ENCODE assay signal across 15 cellular contexts in genomic region chr3:155555479-155556065, GRCh38.
DNase-seq lines count a peak whose midpoint lies in the region; ATAC-seq and TF ChIP-seq lines count a peak whose summit lies in the region.
"Had no signal": no experiment of that assay in that cellular context is flagged by ENCODE, and none has a peak within 500 bp of the region (broad histone marks: within the 10 kb centered on the region; RNA-seq: fewer than 3 reads in every experiment).

No MANE protein-coding gene starts in this region.

- TF ChIP-seq POLR2A in stomach (IDR thresholded peaks at IDR 0.05), result no peak

- BruUV-seq in mammary epithelial cell (replicated peaks; lab: Mats Ljungman, UMichigan), result no TSS peak
- no TSS peak for BruUV-seq in MCF 10A (replicated peaks; lab: Mats Ljungman, UMichigan)

- H3K4me2 ChIP-seq in mammary epithelial cell (ENCODE audit: insufficient read depth, low read depth, low read length), result peak overlapping the region; percentile 59

- H3K4me3 ChIP-seq in mammary epithelial cell (replicated peaks in 1 of 3; ENCODE audit: insufficient read depth in 1 of 3, low read depth in 2 of 3, low read length in 3 of 3), result no peak overlapping the region
- H3K4me3 ChIP-seq in endocrine pancreas (ENCODE audit: control insufficient read depth, insufficient read depth, low read length), result peak overlapping the region; percentile 55
- no peak overlapping the region for H3K4me3 ChIP-seq in stomach
- H3K4me3 ChIP-seq: heart left ventricle, SJSA1 had no signal

- H3K79me2 ChIP-seq in mammary epithelial cell (ENCODE audit: insufficient read depth, low read length), result no peaks in the 10 kb centered on the region
- H3K79me2 ChIP-seq: parathyroid adenoma had no signal

- peak overlapping the region; percentile 64 for H2AFZ ChIP-seq in mammary epithelial cell (ENCODE audit: low read depth, low read length)
- H2AFZ ChIP-seq: parathyroid adenoma had no signal

- ATAC-seq in HG03066 (IDR thresholded peaks at IDR 0.05; ENCODE audit: low read depth, unreplicated experiment), result peak; percentile 3
- ATAC-seq: heart left ventricle had no signal

- H3K27ac ChIP-seq in mammary epithelial cell (ENCODE audit: insufficient read depth, low read depth, low read length) (no peak overlapping the region), stomach (peak overlapping the region in 4 of 5 donors; percentile 6 to 46 (median 24))
- H3K27ac ChIP-seq: heart left ventricle, parathyroid adenoma, SJSA1 had no signal

- H3K27me3 ChIP-seq in mammary epithelial cell (ENCODE audit: insufficient read depth, low read length) (no peaks in the 10 kb centered on the region), endocrine pancreas (ENCODE audit: control insufficient read depth, insufficient read depth, low read length) (no peaks in the 10 kb centered on the region), stomach (no peaks in the 10 kb centered on the region)
- H3K27me3 ChIP-seq: heart left ventricle, SJSA1 had no signal

- intact Hi-C loops in mammary epithelial cell (cut with micrococcal nuclease) (no loop called here), MCF 10A (cut with micrococcal nuclease) (no loop called here), stomach (cut with DNase I; ENCODE audit: low total_unique reads) (no loop called here)

- H3K9ac ChIP-seq in mammary epithelial cell (ENCODE audit: insufficient read depth, low read length), result no peak overlapping the region
- H3K9ac ChIP-seq in endocrine pancreas (ENCODE audit: control insufficient read depth, insufficient read depth, low read length), result no peak overlapping the region
- H3K9ac ChIP-seq: parathyroid adenoma had no signal

- no peak overlapping the region for H3K27ac Mint-ChIP-seq in MCF 10A (ENCODE audit: low read depth, unreplicated experiment)
- H3K27ac Mint-ChIP-seq: activated T-helper 17 cell treated with anti-CD3 and anti-CD28 coated beads, Interleukin-2, amount 50 U/mL, for 72 hours had no signal

- TF ChIP-seq CTCF in mammary epithelial cell (conservative IDR thresholded peaks at IDR 0.05 in 1 of 2, IDR thresholded peaks at IDR 0.05 in 1 of 2; ENCODE audit: extremely low read depth in 1 of 2, insufficient read depth in 1 of 2, low read depth in 1 of 2, low read length in 2 of 2) (no peak), MCF 10A (IDR thresholded peaks at IDR 0.05; ENCODE audit: unreplicated experiment) (no peak), stomach (IDR thresholded peaks at IDR 0.05) (no peak)

- DNase-seq in mammary epithelial cell (no peak), MCF 10A (ENCODE audit: unreplicated experiment) (no peak), stomach (no peak), hippocampal formation (lab: John Stamatoyannopoulos, UW) (no peak), DMS79 (lab: John Stamatoyannopoulos, UW) (no peak)
- DNase-seq in activated CD8-positive, alpha-beta memory T cell treated with anti-CD3 and anti-CD28 coated beads for 24 hours, result no peak
- DNase-seq: activated CD4-positive, CD25-positive, alpha-beta regulatory T cell; heart left ventricle; IMR-90; NCI-H1694 had no signal

- H3K9me3 ChIP-seq in mammary epithelial cell (replicated peaks; ENCODE audit: insufficient read depth, low read length) (no peaks in the 10 kb centered on the region), endocrine pancreas (ENCODE audit: control insufficient read depth, low read length) (no peaks in the 10 kb centered on the region), stomach (no peaks in the 10 kb centered on the region)
- H3K9me3 ChIP-seq: heart left ventricle, SJSA1 had no signal

- no peaks in the 10 kb centered on the region for H3K27me3 Mint-ChIP-seq in MCF 10A (ENCODE audit: insufficient read depth, unreplicated experiment)
- H3K27me3 Mint-ChIP-seq: activated T-helper 17 cell treated with anti-CD3 and anti-CD28 coated beads, Interleukin-2, amount 50 U/mL, for 72 hours had no signal

- CTCF ChIA-PET in mammary epithelial cell (lab: Charles Lee; ENCODE audit: low non-redundant PET) (no interaction called here), MCF 10A (lab: Yijun Ruan, JAX) (interaction anchor here (0.6 kb wide), 1 partner anchor 8 kb away, joined by 3 read pairs; no protein-coding TSS in a partner anchor)

- in situ Hi-C loops in mammary epithelial cell (cut with MboI; ENCODE audit: low sequenced_read_pairs in 2 of 2), result no loop called here

- POLR2A ChIA-PET in MCF 10A (lab: Yijun Ruan, JAX), result no interaction called here

- H3K36me3 Mint-ChIP-seq in MCF 10A (ENCODE audit: insufficient read depth, unreplicated experiment), result no peaks in the 10 kb centered on the region

- no peaks in the 10 kb centered on the region for H4K20me1 ChIP-seq in mammary epithelial cell (ENCODE audit: insufficient read depth, low read length)

- H3K36me3 ChIP-seq in mammary epithelial cell (ENCODE audit: insufficient read depth, low read length) (no peaks in the 10 kb centered on the region), endocrine pancreas (ENCODE audit: control insufficient read depth, insufficient read depth, low read length) (no peaks in the 10 kb centered on the region), stomach (peaks cover 0 to 7% (median 0%) of the 10 kb centered on the region in 4 donors)
- H3K36me3 ChIP-seq: heart left ventricle, SJSA1 had no signal

- no peak overlapping the region for H3K4me3 Mint-ChIP-seq in MCF 10A (ENCODE audit: unreplicated experiment)
- H3K4me3 Mint-ChIP-seq: activated T-helper 17 cell treated with anti-CD3 and anti-CD28 coated beads, Interleukin-2, amount 50 U/mL, for 72 hours had no signal

- dilution Hi-C loops in mammary epithelial cell (cut with HindIII; ENCODE audit: low sequenced_read_pairs), result no loop called here

- peaks cover 28% of the 10 kb centered on the region for H3K4me1 ChIP-seq in mammary epithelial cell (ENCODE audit: insufficient read depth, low read length)
- peaks cover 10% of the 10 kb centered on the region for H3K4me1 ChIP-seq in endocrine pancreas (ENCODE audit: control insufficient read depth, insufficient read depth, low read length)
- peaks cover 5 to 16% (median 12%) of the 10 kb centered on the region in 4 donors for H3K4me1 ChIP-seq in stomach
- H3K4me1 ChIP-seq: heart left ventricle, parathyroid adenoma had no signal

- H3K9me3 Mint-ChIP-seq in MCF 10A (ENCODE audit: unreplicated experiment), result no peaks in the 10 kb centered on the region
- H3K9me3 Mint-ChIP-seq: activated T-helper 17 cell treated with anti-CD3 and anti-CD28 coated beads, Interleukin-2, amount 50 U/mL, for 72 hours had no signal

- no peak for TF ChIP-seq EP300 in stomach (IDR thresholded peaks at IDR 0.05)

- H3K4me1 Mint-ChIP-seq in MCF 10A (ENCODE audit: insufficient read depth, unreplicated experiment), result no peaks in the 10 kb centered on the region
- H3K4me1 Mint-ChIP-seq: activated T-helper 17 cell treated with anti-CD3 and anti-CD28 coated beads, Interleukin-2, amount 50 U/mL, for 72 hours had no signal

- 91% methylated on average over 2 of the region's 2 CpGs for whole genome bisulfite sequencing in mammary epithelial cell (ENCODE audit: low coverage, missing lambda C conversion rate)
- 17 to 47% (median 32%) methylated on average over 2 of the region's 2 CpGs for WGBS in stomach, 5 donors
